ENCODE assay signal across 8 cellular contexts in the genomic region with DNA sequence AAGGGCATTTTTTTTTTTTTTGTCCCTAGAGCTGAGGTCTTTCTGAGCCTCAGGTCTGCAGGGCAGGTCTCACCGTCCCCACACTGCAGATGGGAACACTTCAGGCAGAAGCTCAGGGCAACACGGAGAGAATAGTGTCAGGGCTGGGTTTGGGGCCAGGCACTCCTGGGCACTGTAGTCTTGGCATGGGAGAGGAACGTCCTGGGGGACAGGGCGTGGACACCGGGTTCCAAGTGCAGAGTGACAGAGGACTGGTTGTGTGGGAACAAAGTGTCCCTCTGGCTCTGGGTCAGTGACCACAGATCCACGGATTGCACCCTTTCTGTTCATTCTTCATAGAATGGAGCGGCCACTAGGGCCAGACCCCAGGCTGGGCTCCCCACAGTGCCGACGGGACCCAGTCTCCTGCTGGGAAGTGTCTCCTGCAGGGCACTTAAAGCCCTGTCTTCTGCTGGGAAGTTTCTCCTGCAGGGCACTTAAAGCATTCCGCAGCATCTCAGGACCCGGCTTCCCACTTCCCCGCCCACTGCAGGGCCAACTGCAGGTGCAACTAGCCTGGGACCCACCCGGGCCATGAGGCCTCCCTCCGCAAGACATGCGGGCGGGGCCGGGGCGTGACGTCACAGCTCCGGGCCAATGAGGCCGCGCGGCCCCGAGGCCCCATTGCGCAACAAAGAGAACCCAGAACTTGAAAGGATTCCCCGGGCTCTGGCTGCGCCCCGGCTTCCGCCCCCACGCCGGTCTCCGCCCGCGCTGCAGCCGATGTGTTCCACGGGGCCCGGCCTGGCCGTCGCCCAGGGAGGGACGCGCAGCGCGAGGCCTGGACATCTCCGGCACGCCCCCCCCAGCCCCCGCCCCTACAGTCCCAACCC. TPM values are rescaled to one million over a fixed set of nuclear protein-coding genes. Genes with fewer than 3 reads are reported as not detected.
DNase-seq lines count a peak whose midpoint lies in the region; ATAC-seq and TF ChIP-seq lines count a peak whose summit lies in the region.

No MANE protein-coding gene starts in this region.

- TF ChIP-seq CTCF in lower leg skin (IDR thresholded peaks at IDR 0.05), result no peak

- H3K9me3 ChIP-seq in GM23248 (ENCODE audit: low read depth), result no peaks in the 10 kb centered on the region

- intact Hi-C loops in activated CD4-positive, alpha-beta T cell treated with anti-CD3 and anti-CD28 coated beads, Interleukin-2, amount 10 ng/mL, durations not matched to agents 24 days and 14 days (cut with micrococcal nuclease), result loop anchor here (2.0 kb wide), 1 partner anchor 13 kb away; no protein-coding TSS in a partner anchor
- intact Hi-C loops in lower leg skin (cut with DNase I; ENCODE audit: low total_unique reads), result no loop called here

- no peaks in the 10 kb centered on the region for H3K27me3 ChIP-seq in GM23248 (replicated peaks; ENCODE audit: insufficient read depth)

- H3K79me2 ChIP-seq in GM23248 (ENCODE audit: insufficient read depth), result no peaks in the 10 kb centered on the region

- H3K4me2 ChIP-seq in GM23248 (ENCODE audit: unreplicated experiment), result peak overlapping the region; percentile 67

- no peak overlapping the region for H3K27ac Mint-ChIP-seq in activated CD4-positive, alpha-beta T cell treated with anti-CD3 and anti-CD28 coated beads, Interleukin-2, amount 10 ng/mL, durations not matched to agents 24 days and 14 days

- no peaks in the 10 kb centered on the region for H3K36me3 Mint-ChIP-seq in activated CD4-positive, alpha-beta T cell treated with anti-CD3 and anti-CD28 coated beads, Interleukin-2, amount 10 ng/mL, durations not matched to agents 24 days and 14 days (ENCODE audit: low read depth)

- H3K9me2 ChIP-seq in GM23248 (ENCODE audit: insufficient read depth), result no peaks in the 10 kb centered on the region

- peak overlapping the region; percentile 36; the same call in 1 of the 2 replicates for H3K9ac ChIP-seq in GM23248

- DNase-seq in CD1c-positive myeloid dendritic cell (ENCODE audit: extremely low spot score) (peak; percentile 91), GM23248 (peak; percentile 94), NCI-H2227 (lab: John Stamatoyannopoulos, UW; ENCODE audit: unreplicated experiment) (peak; percentile 89), dedifferentiated amniotic fluid mesenchymal stem cell (ENCODE audit: extremely low spot score) (peak; percentile 57), lower leg skin (ENCODE audit: low spot score in 2 of 2) (peak; percentile 84 to 98)
- DNase-seq in activated CD4-positive, alpha-beta T cell treated with anti-CD3 and anti-CD28 coated beads, Interleukin-2, amount 10 ng/mL, durations not matched to agents 24 days and 14 days, result peak; percentile 96
- peak; percentile 51 to 66 (median 65) for DNase-seq in stimulated activated CD4-positive, alpha-beta T cell treated with anti-CD3 and anti-CD28 coated beads, TNF-alpha, amount 100 ng/mL, for 4 hours (ENCODE audit: low read depth in 3 of 3)

- in situ Hi-C loops in GM23248 (cut with MboI), result no loop called here

- no peak overlapping the region for H2AFZ ChIP-seq in GM23248

- H4K20me1 ChIP-seq in GM23248 (ENCODE audit: insufficient read depth), result no peaks in the 10 kb centered on the region

- H3K4me1 ChIP-seq in GM23248 (ENCODE audit: insufficient read depth), result peaks cover 8% of the 10 kb centered on the region; the same call in 1 of the 2 replicates

- peak overlapping the region; percentile 63 for H3K4me3 Mint-ChIP-seq in activated CD4-positive, alpha-beta T cell treated with anti-CD3 and anti-CD28 coated beads, Interleukin-2, amount 10 ng/mL, durations not matched to agents 24 days and 14 days

- no peaks in the 10 kb centered on the region for H3F3A ChIP-seq in GM23248 (ENCODE audit: insufficient read depth)

- H3K4me1 Mint-ChIP-seq in activated CD4-positive, alpha-beta T cell treated with anti-CD3 and anti-CD28 coated beads, Interleukin-2, amount 10 ng/mL, durations not matched to agents 24 days and 14 days, result peaks cover 4% of the 10 kb centered on the region

- H3K27ac ChIP-seq in GM23248, result no peak overlapping the region

- peaks cover 18% of the 10 kb centered on the region for H3K27me3 Mint-ChIP-seq in activated CD4-positive, alpha-beta T cell treated with anti-CD3 and anti-CD28 coated beads, Interleukin-2, amount 10 ng/mL, durations not matched to agents 24 days and 14 days

- H3K4me3 ChIP-seq in GM23248, result peak overlapping the region; percentile 69
- peak overlapping the region; percentile 46 for H3K4me3 ChIP-seq in lower leg skin (ENCODE audit: low read depth, poor library complexity, severe bottlenecking)

- no peaks in the 10 kb centered on the region for H3K36me3 ChIP-seq in GM23248 (ENCODE audit: low read depth)

- TF ChIP-seq POLR2A in lower leg skin (IDR thresholded peaks at IDR 0.05), result no peak

- WGBS in GM23248 (ENCODE audit: low coverage in 1 of 2, low lambda C conversion rate in 2 of 2, missing lambda C conversion rate in 2 of 2), 2 experiments, result 3 to 5% methylated on average over 37 to 41 of the region's 46 CpGs
- 12 to 19% methylated on average over 9 to 12 of the region's 46 CpGs for WGBS in lower leg skin, 2 donors

- H3K9me3 Mint-ChIP-seq in activated CD4-positive, alpha-beta T cell treated with anti-CD3 and anti-CD28 coated beads, Interleukin-2, amount 10 ng/mL, durations not matched to agents 24 days and 14 days, result no peaks in the 10 kb centered on the region

- no peak for ATAC-seq in HG03025 (IDR thresholded peaks at IDR 0.05; ENCODE audit: low FRiP score, unreplicated experiment)

RNA-seq across cellular contexts. Expression of a gene that starts 1.2 kb away (rescaled TPM):
- 8.0 and 8.6 TPM in 2 replicates for total RNA-seq in GM23248 (2014; rRNA removed; shearing (Covaris generic))
- polyA plus RNA-seq in GM23248 (2016; fragmentation: Nextera tagmentation; extraction: Ambion mirVana), result 0.69 and 0.84 TPM in 2 replicates
- total RNA-seq in activated CD4-positive, alpha-beta T cell treated with anti-CD3 and anti-CD28 coated beads, Interleukin-2, amount 10 ng/mL, durations not matched to agents 24 days and 14 days, result 1.3 and 1.7 TPM in 2 replicates
- 10 to 100 TPM in 2 of 4 donors, 1 to 10 TPM in 2; 6.2 to 17.3 (median 11.7) TPM for total RNA-seq in lower leg skin

RNA-seq across cellular contexts. Expression of a gene that starts 15.7 kb away (rescaled TPM):
- total RNA-seq in GM23248 (2014; rRNA removed; shearing (Covaris generic)), result not detected in 2 replicates
- polyA plus RNA-seq in GM23248 (2016; fragmentation: Nextera tagmentation; extraction: Ambion mirVana), result not detected in 2 replicates
- not detected in 2 replicates for total RNA-seq in activated CD4-positive, alpha-beta T cell treated with anti-CD3 and anti-CD28 coated beads, Interleukin-2, amount 10 ng/mL, durations not matched to agents 24 days and 14 days
- not detected for total RNA-seq in lower leg skin

RNA-seq across cellular contexts. Expression of a gene that starts 24.0 kb away (rescaled TPM):
- total RNA-seq in GM23248 (2014; rRNA removed; shearing (Covaris generic)), result 110 and 119 TPM in 2 replicates
- 69.4 and 71.5 TPM in 2 replicates for polyA plus RNA-seq in GM23248 (2016; fragmentation: Nextera tagmentation; extraction: Ambion mirVana)
- 67.6 and 69.4 TPM in 2 replicates for total RNA-seq in activated CD4-positive, alpha-beta T cell treated with anti-CD3 and anti-CD28 coated beads, Interleukin-2, amount 10 ng/mL, durations not matched to agents 24 days and 14 days
- total RNA-seq in lower leg skin, result 10 to 100 TPM; 37.7 to 73.9 (median 57.3) TPM

RNA-seq across cellular contexts. Expression of a gene that starts 53.8 kb away (rescaled TPM):
- total RNA-seq in GM23248 (2014; rRNA removed; shearing (Covaris generic)), result 30.3 and 32.8 TPM in 2 replicates
- polyA plus RNA-seq in GM23248 (2016; fragmentation: Nextera tagmentation; extraction: Ambion mirVana), result 6.2 and 8.6 TPM in 2 replicates
- 53.2 and 54.7 TPM in 2 replicates for total RNA-seq in activated CD4-positive, alpha-beta T cell treated with anti-CD3 and anti-CD28 coated beads, Interleukin-2, amount 10 ng/mL, durations not matched to agents 24 days and 14 days
- total RNA-seq in lower leg skin, result 10 to 100 TPM in 1 of 4 donors, 1 to 10 TPM in 3; 5.0 to 10.4 (median 7.7) TPM
